Comparison of ENCODE assay signal across 8 cellular contexts in genomic region chr1:93448983-93449805, GRCh38. TPM values are rescaled to one million over a fixed set of nuclear protein-coding genes. Genes with fewer than 3 reads are reported as not detected.
DNase-seq lines count a peak whose midpoint lies in the region; ATAC-seq and TF ChIP-seq lines count a peak whose summit lies in the region.

No MANE protein-coding gene starts in this region.

- ATAC-seq in HG03460 (IDR thresholded peaks at IDR 0.05; ENCODE audit: unreplicated experiment) = no peak
- ATAC-seq in HG03097 (IDR thresholded peaks at IDR 0.05; ENCODE audit: low FRiP score, unreplicated experiment) = no peak

- no peaks in the 10 kb centered on the region for H3K9me2 ChIP-seq in OCI-LY1 (ENCODE audit: low read depth, low read length)

- H4K20me1 ChIP-seq in OCI-LY1 (ENCODE audit: insufficient read depth, low read length) = no peaks in the 10 kb centered on the region

- H3F3A ChIP-seq in OCI-LY1 (ENCODE audit: insufficient read depth, low read length) = no peaks in the 10 kb centered on the region

- WGBS in ectodermal cell, 2 experiments = 0% methylated on average over 26 of the region's 27 CpGs

- no peak overlapping the region; the same call in 1 of the 2 replicates for H3K9ac ChIP-seq in OCI-LY1 (ENCODE audit: low read length)

- peaks cover 13% of the 10 kb centered on the region for H3K4me1 ChIP-seq in OCI-LY1 (ENCODE audit: insufficient read depth, low read length, severe bottlenecking)
- H3K4me1 ChIP-seq in ectodermal cell (ENCODE audit: control insufficient read depth, insufficient read depth, low read length) = peaks cover 11% of the 10 kb centered on the region

- DNase-seq in AG20443 (ENCODE audit: low spot score) (peak; percentile 45), GM20000 (ENCODE audit: low spot score) (peak; percentile 25), midbrain (lab: John Stamatoyannopoulos, UW) (peak; percentile 13), NCI-H524 treated with DMSO at 0.1 percent for 48 hours (lab: John Stamatoyannopoulos, UW) (no peak)

- TF ChIP-seq CTCF in GM20000 (IDR thresholded peaks at IDR 0.05; ENCODE audit: extremely low read depth, missing control alignments) = no peak
- no peak for TF ChIP-seq CTCF in OCI-LY1 (IDR thresholded peaks at IDR 0.05; ENCODE audit: low read length)

- H3K4me2 ChIP-seq in OCI-LY1 (ENCODE audit: low read length) = peak overlapping the region; percentile 90

- H2AFZ ChIP-seq in OCI-LY1 (ENCODE audit: low read length) = no peak overlapping the region

- H3K27me3 ChIP-seq in OCI-LY1 (ENCODE audit: insufficient read depth, low read length) (peaks cover 5% of the 10 kb centered on the region; the same call in 1 of the 2 replicates), ectodermal cell (ENCODE audit: control insufficient read depth, insufficient read depth, low read length, poor library complexity, severe bottlenecking) (no peaks in the 10 kb centered on the region)

- H3K36me3 ChIP-seq in OCI-LY1 (ENCODE audit: insufficient read depth, low read length) = no peaks in the 10 kb centered on the region
- no peaks in the 10 kb centered on the region for H3K36me3 ChIP-seq in ectodermal cell (ENCODE audit: control insufficient read depth, insufficient read depth, low read length)

- H3K9me3 ChIP-seq in OCI-LY1 (ENCODE audit: low read length) = no peaks in the 10 kb centered on the region
- no peaks in the 10 kb centered on the region for H3K9me3 ChIP-seq in ectodermal cell (ENCODE audit: control insufficient read depth, low read length)

- no peak overlapping the region for H3K27ac ChIP-seq in OCI-LY1 (ENCODE audit: low read depth, low read length, poor library complexity, severe bottlenecking)
- peak overlapping the region; percentile 96 for H3K27ac ChIP-seq in ectodermal cell (ENCODE audit: insufficient read depth, low read depth, low read length, poor library complexity, severe bottlenecking)

- H3K4me3 ChIP-seq in OCI-LY1 (ENCODE audit: low read depth, low read length, poor library complexity, severe bottlenecking) (peak overlapping the region; percentile 70), ectodermal cell (ENCODE audit: insufficient read depth, low read depth, low read length) (peak overlapping the region; percentile 94)

- no peaks in the 10 kb centered on the region for H3K79me2 ChIP-seq in OCI-LY1 (ENCODE audit: insufficient read depth, low read length)

RNA-seq across cellular contexts. Expression of gene FNBP1L, which starts 1.3 kb away (rescaled TPM):
- 95.9 TPM for polyA plus RNA-seq in ectodermal cell (2013, experiment 1 of 4)
- 95.8 TPM for polyA plus RNA-seq in ectodermal cell (2013, experiment 2 of 4)
- polyA plus RNA-seq in ectodermal cell (2013, experiment 3 of 4) = 83.2 TPM
- 91.9 TPM for polyA plus RNA-seq in ectodermal cell (2013, experiment 4 of 4)
